ENCODE assay signal across 8 cellular contexts in genomic region chr17:65027305-65027704, GRCh38. TPM values are rescaled to one million over a fixed set of nuclear protein-coding genes. Genes with fewer than 3 reads are reported as not detected.
DNase-seq lines count a peak whose midpoint lies in the region; ATAC-seq, FAIRE-seq and TF ChIP-seq lines count a peak whose summit lies in the region.

No MANE protein-coding gene starts in this region.

- H3K27me3 Mint-ChIP-seq in CD14-positive monocyte (ENCODE audit: low read depth in 3 of 3): no peaks in the 10 kb centered on the region

- H3K27me3 ChIP-seq in PC-9 (ENCODE audit: insufficient read depth, low read depth) (no peaks in the 10 kb centered on the region), right lobe of liver (no peaks in the 10 kb centered on the region)

- peaks cover 25% of the 10 kb centered on the region; the same call in 1 of the 2 replicates for H3F3A ChIP-seq in PC-9 (ENCODE audit: insufficient read depth, low read depth)

- H3K4me3 ChIP-seq in PC-9: no peak overlapping the region
- H3K4me3 ChIP-seq in right lobe of liver: no peak overlapping the region

- WGBS in right lobe of liver (ENCODE audit: insufficient coverage, low coverage, low lambda C conversion rate, missing lambda C conversion rate): 76% methylated on average over 2 of the region's 2 CpGs

- 0 out of 2 replicates have a peak, but pooled peaks cover 5% of the 10 kb centered on the region for H4K20me1 ChIP-seq in PC-9 (ENCODE audit: insufficient read depth)

- peak; percentile 73 for TF ChIP-seq CTCF in CD14-positive monocyte (IDR thresholded peaks at IDR 0.05)
- peak; percentile 70 for TF ChIP-seq CTCF in PC-9 (conservative IDR thresholded peaks at IDR 0.05)
- TF ChIP-seq CTCF in right lobe of liver (IDR thresholded peaks at IDR 0.05): peak in 3 of 4 donors; percentile 6 to 20 (median 11)

- no peaks in the 10 kb centered on the region for H3K9me2 ChIP-seq in PC-9 (ENCODE audit: insufficient read depth)

- ATAC-seq in right lobe of liver (peak in 1 of 4 donors; percentile 9), HG02623 (IDR thresholded peaks at IDR 0.05; ENCODE audit: unreplicated experiment) (no peak), HG02981 (IDR thresholded peaks at IDR 0.05; ENCODE audit: unreplicated experiment) (no peak)

- TF ChIP-seq POLR2A in H54 (IDR thresholded peaks at IDR 0.05; ENCODE audit: low read depth, low read length) (no peak), right lobe of liver (IDR thresholded peaks at IDR 0.05) (no peak)

- H3K4me1 Mint-ChIP-seq in CD14-positive monocyte: peaks cover 50% of the 10 kb centered on the region

- no TSS peak for BruUV-seq in PC-9 (replicated peaks; lab: Mats Ljungman, UMichigan)

- H3K4me3 Mint-ChIP-seq in CD14-positive monocyte: no peak overlapping the region

- intact Hi-C loops in CD14-positive monocyte (cut with micrococcal nuclease): loop anchor here in 1 of 2 donors (10.0 kb wide), 1 partner anchor 53 kb away; no protein-coding TSS in a partner anchor
- intact Hi-C loops in PC-9 (cut with micrococcal nuclease; ENCODE audit: unreplicated experiment): loop anchor here (5.0 kb wide), 1 partner anchor 50 kb away; no protein-coding TSS in a partner anchor
- intact Hi-C loops in right lobe of liver (cut with DNase I): no loop called here

- peak overlapping the region in 6 of 7 donors; percentile 82 to 91 (median 88) for H3K27ac Mint-ChIP-seq in CD14-positive monocyte

- no peak overlapping the region for H2AFZ ChIP-seq in PC-9

- H3K36me3 ChIP-seq in PC-9 (ENCODE audit: low read depth) (no peaks in the 10 kb centered on the region), right lobe of liver (no peaks in the 10 kb centered on the region)

- FAIRE-seq in H54 (lab: Jason Lieb, UNC): peak; percentile 82

- H3K27ac ChIP-seq in PC-9: peak overlapping the region; percentile 81
- H3K27ac ChIP-seq in right lobe of liver: no peak overlapping the region

- POLR2A ChIA-PET in PC-9 (lab: Charles Lee; ENCODE audit: unreplicated experiment): no interaction called here

- H3K4me2 ChIP-seq in PC-9: peak overlapping the region; percentile 59

- CTCF ChIA-PET in PC-9 (lab: Charles Lee): no interaction called here

- H3K9me3 ChIP-seq in PC-9 (ENCODE audit: insufficient read depth, low read depth): no peaks in the 10 kb centered on the region
- no peaks in the 10 kb centered on the region for H3K9me3 ChIP-seq in right lobe of liver

- DNase-seq in CD14-positive monocyte (ENCODE audit: low spot score) (no peak), H54 (ENCODE audit: insufficient read length, low spot score) (peak; percentile 63), PC-9 (peak; percentile 47 to 91), right lobe of liver (no peak), NCI-H1092 treated with DMSO at 0.1 percent for 48 hours (lab: John Stamatoyannopoulos, UW) (no peak)
- peak; percentile 64 for DNase-seq in activated naive CD4-positive, alpha-beta T cell treated with anti-CD3 and anti-CD28 coated beads, Interleukin-2, amount 50 U/mL, for 16 hours

- peaks cover 0 to 1% (median 0%) of the 10 kb centered on the region in 7 donors for H3K9me3 Mint-ChIP-seq in CD14-positive monocyte

- peaks cover 28% of the 10 kb centered on the region for H3K4me1 ChIP-seq in PC-9 (replicated peaks; ENCODE audit: insufficient read depth)
- H3K4me1 ChIP-seq in right lobe of liver: peaks cover 0 to 31% (median 15%) of the 10 kb centered on the region in 4 donors

- peaks cover 95% of the 10 kb centered on the region for H3K79me2 ChIP-seq in PC-9 (ENCODE audit: low read depth)

- H3K36me3 Mint-ChIP-seq in CD14-positive monocyte: peaks cover 32 to 38% of the 10 kb centered on the region in 2 donors

RNA-seq across cellular contexts. Expression of gene GNA13, which starts 29.2 kb away (rescaled TPM):
- 10 to 100 TPM; 40.3 to 49.3 TPM for polyA plus RNA-seq in CD14-positive monocyte
- total RNA-seq in PC-9 (2021) (26.2 and 29.7 TPM in 2 replicates), right lobe of liver (10 to 100 TPM; 10.7 to 70.6 (median 23.4) TPM)

Comparison
In these comparisons a context has a peak if more than half of its experiments do, and no peak if none do; other contexts are left out.
1. DNase-seq: peak in H54 (single experiment), PC-9 (2 of 2) and activated naive CD4-positive, alpha-beta T cell treated with anti-CD3 and anti-CD28 coated beads, Interleukin-2, amount 50 U/mL, for 16 hours (single experiment); none in CD14-positive monocyte (single experiment), right lobe of liver (0 of 3) and NCI-H1092 treated with DMSO at 0.1 percent for 48 hours (single experiment).
2. CTCF ChIP-seq: peak in every context shown above with its lines; median percentile 73 in CD14-positive monocyte; 70 in PC-9; 11 in right lobe of liver.